12 cellular contexts compared by ENCODE assay signal in the genomic region with DNA sequence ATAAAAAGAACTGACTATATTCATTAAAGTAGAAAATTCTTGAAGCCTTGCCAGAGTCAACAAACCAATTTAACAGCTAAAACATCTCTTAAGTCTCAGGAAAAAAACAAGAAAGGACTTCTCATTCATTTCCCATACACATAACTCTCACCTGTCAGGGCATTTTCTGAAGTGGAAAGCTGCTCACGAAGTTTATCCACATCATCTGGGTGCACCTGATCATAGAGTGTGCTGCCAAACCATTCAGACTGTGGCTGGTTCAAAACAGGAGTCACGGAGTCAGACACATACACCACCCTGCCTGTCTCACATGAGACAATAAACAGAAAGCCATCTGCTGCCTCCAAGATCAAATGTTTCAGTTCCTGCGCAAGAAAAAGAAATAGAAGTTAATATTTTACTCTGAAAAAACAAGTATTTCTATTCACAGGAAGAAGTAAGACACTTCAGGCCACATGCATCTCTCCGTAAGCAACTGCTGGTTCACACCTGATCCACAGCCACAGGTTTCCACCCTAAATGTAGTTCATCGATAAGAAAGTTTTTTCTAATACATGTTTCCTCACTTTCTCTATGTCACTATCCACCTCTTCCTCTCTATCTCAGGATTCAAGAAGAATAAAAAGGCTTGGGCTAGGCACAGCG. TPM values are rescaled to one million over a fixed set of nuclear protein-coding genes. Genes with fewer than 3 reads are reported as not detected.
DNase-seq lines count a peak whose midpoint lies in the region; ATAC-seq, FAIRE-seq and TF ChIP-seq lines count a peak whose summit lies in the region.
"Had no signal": no experiment of that assay in that cellular context is flagged by ENCODE, and none has a peak within 500 bp of the region (broad histone marks: within the 10 kb centered on the region; RNA-seq: fewer than 3 reads in every experiment).

No MANE protein-coding gene starts in this region.

- H3K4me2 ChIP-seq in K562 (ENCODE audit: insufficient read depth, low read length) = no peak overlapping the region

- FAIRE-seq in K562 (lab: Jason Lieb, UNC) = peak; percentile 49

- POLR2A ChIA-PET in K562 (lab: Yijun Ruan, JAX) = interaction anchor here (0.6 to 1.0 kb wide), 2 partner anchors 11 to 1548 kb away, joined by 3 read pairs; no protein-coding TSS in a partner anchor

- peaks cover 68% of the 10 kb centered on the region for H3K36me3 ChIP-seq in K562 (ENCODE audit: control insufficient read depth, insufficient read depth, low read length)

- no peak for TF ChIP-seq RAD21 in K562 (CRISPR knock-in tag; conservative IDR thresholded peaks at IDR 0.05 in 1 of 2, IDR thresholded peaks at IDR 0.05 in 1 of 2)

- ATAC-seq in GM18511 (IDR thresholded peaks at IDR 0.05; ENCODE audit: unreplicated experiment) (peak; percentile 91), HG03066 (IDR thresholded peaks at IDR 0.05; ENCODE audit: low read depth, unreplicated experiment) (peak; percentile 68), K562 (no peak)
- ATAC-seq: activated T-helper 17 cell treated with anti-CD3 and anti-CD28 coated beads, Interleukin-2, amount 50 U/mL, for 72 hours had no signal

- TF ChIP-seq EP300 in K562 (IDR thresholded peaks at IDR 0.05; ENCODE audit: low read length) = no peak

- CTCF ChIA-PET in K562 (lab: Yijun Ruan, JAX; ENCODE audit: low intra/inter-chr PET ratio) = no interaction called here

- no peak overlapping the region for H3K9ac ChIP-seq in K562 (ENCODE audit: insufficient read depth in 1 of 2, low read depth in 2 of 2, low read length in 2 of 2)

- no peak overlapping the region for H3K27ac ChIP-seq in K562 (ENCODE audit: extremely low read depth, low read depth, low read length)

- no peaks in the 10 kb centered on the region for H4K20me1 ChIP-seq in K562 (replicated peaks; ENCODE audit: control insufficient read depth, insufficient read depth, low read length)

- H3K4me3 ChIP-seq in K562 (no peak overlapping the region), retinal pigment epithelial cell (ENCODE audit: low read length) (no peak overlapping the region)

- TF ChIP-seq CTCF in K562 (IDR thresholded peaks at IDR 0.05 in 2 of 3, conservative IDR thresholded peaks at IDR 0.05 in 1 of 3; ENCODE audit: insufficient read depth in 2 of 3, low read depth in 1 of 3, low read length in 3 of 3) (no peak), retinal pigment epithelial cell (conservative IDR thresholded peaks at IDR 0.05; ENCODE audit: low read depth, low read length) (no peak)

- no peaks in the 10 kb centered on the region for H3K4me1 ChIP-seq in K562 (replicated peaks in 1 of 2; ENCODE audit: control insufficient read depth in 2 of 2, insufficient read depth in 2 of 2, low read length in 2 of 2)

- intact Hi-C loops in K562 (cut with micrococcal nuclease) = loop anchor here (10.0 kb wide), 2 partner anchors 89 to 159 kb away; a partner anchor contains a TSS

- no peaks in the 10 kb centered on the region for H3K27me3 ChIP-seq in K562 (ENCODE audit: control insufficient read depth in 2 of 2, insufficient read depth in 2 of 2, low read length in 2 of 2)

- H2AFZ ChIP-seq in K562 (ENCODE audit: low read depth, low read length) = no peak overlapping the region

- TF ChIP-seq POLR2A in K562 (conservative IDR thresholded peaks at IDR 0.05) = no peak

- BruUV-seq in K562 (replicated peaks; lab: Mats Ljungman, UMichigan) = no TSS peak

- H3K9me3 ChIP-seq in K562 (replicated peaks; ENCODE audit: control insufficient read depth, insufficient read depth, low read depth, low read length) = no peaks in the 10 kb centered on the region

- DNase-seq in K562 (ENCODE audit: extremely low read depth in 1 of 4, low spot score in 3 of 4) (no peak), retinal pigment epithelial cell (ENCODE audit: low read depth) (peak; percentile 68), MV-4-11 (lab: John Stamatoyannopoulos, UW) (no peak), cerebellum (ENCODE audit: low spot score) (no peak), NCI-H1436 (lab: John Stamatoyannopoulos, UW) (no peak)
- DNase-seq in activated effector memory CD4-positive, alpha-beta T cell treated with anti-CD3 and anti-CD28 coated beads, Interleukin-2, amount 50 U/mL, for 16 hours = no peak
- DNase-seq: cortex of kidney, OCI-M1 had no signal

- WGBS in K562 (ENCODE audit: insufficient coverage, low coverage, missing lambda C conversion rate) = 85% methylated on average over 6 of the region's 6 CpGs

- no peaks in the 10 kb centered on the region for H3K79me2 ChIP-seq in K562 (ENCODE audit: control insufficient read depth, insufficient read depth, low read length)

- H3K9me1 ChIP-seq in K562 (ENCODE audit: control insufficient read depth, insufficient read depth, low read length) = no peaks in the 10 kb centered on the region

- in situ Hi-C loops in K562 (cut with MboI) = no loop called here

TF ChIP-seq in K562, 482 proteins besides CTCF, POLR2A, EP300 and RAD21 (continues in another document):
- TF ChIP-seq, protein P1, sequence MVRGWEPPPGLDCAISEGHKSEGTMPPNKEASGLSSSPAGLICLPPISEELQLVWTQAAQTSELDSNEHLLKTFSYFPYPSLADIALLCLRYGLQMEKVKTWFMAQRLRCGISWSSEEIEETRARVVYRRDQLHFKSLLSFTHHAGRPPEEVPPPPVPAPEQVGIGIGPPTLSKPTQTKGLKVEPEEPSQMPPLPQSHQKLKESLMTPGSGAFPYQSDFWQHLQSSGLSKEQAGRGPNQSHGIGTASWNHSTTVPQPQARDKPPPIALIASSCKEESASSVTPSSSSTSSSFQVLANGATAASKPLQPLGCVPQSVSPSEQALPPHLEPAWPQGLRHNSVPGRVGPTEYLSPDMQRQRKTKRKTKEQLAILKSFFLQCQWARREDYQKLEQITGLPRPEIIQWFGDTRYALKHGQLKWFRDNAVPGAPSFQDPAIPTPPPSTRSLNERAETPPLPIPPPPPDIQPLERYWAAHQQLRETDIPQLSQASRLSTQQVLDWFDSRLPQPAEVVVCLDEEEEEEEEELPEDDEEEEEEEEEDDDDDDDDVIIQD (CRISPR knock-in tag; IDR thresholded peaks at IDR 0.05) = no peak

RNA-seq across cellular contexts. Expression of a gene that starts 28.2 kb away (rescaled TPM):
- total RNA-seq in K562 (2011; cell fraction: chromatin; rRNA removed; ENCODE audit: low replicate concordance) = 4.0 and 6.1 TPM in 2 replicates
- total RNA-seq in K562 (2011; cell fraction: nucleolus; rRNA removed) = 2.0 and 2.1 TPM in 2 replicates
- 3.4 and 4.0 TPM in 2 replicates for total RNA-seq in K562 (2011; cell fraction: nucleoplasm; rRNA removed)
- total RNA-seq in K562 (2014; rRNA removed) = 0.53 and 1.2 TPM in 2 replicates
- 0.80 and 0.91 TPM in 2 replicates for total RNA-seq in K562 (2014; rRNA removed; fragmentation: Illumina TruSeq; extraction: Trizol)
- total RNA-seq in K562 (2015; rRNA removed; fragmentation: Illumina TruSeq; extraction: Trizol) = 1.1 and 1.3 TPM in 2 replicates
- total RNA-seq in K562 (2021) = 1.0 and 1.5 TPM in 2 replicates
- polyA plus RNA-seq in K562 (2011; rRNA removed) = 2.5 and 3.9 TPM in 2 replicates
- polyA plus RNA-seq in K562 (2011; cell fraction: cytosol; rRNA removed) = 0.70 and 2.2 TPM in 2 replicates
- polyA plus RNA-seq in K562 (2011; cell fraction: nucleus; rRNA removed) = 9.9 and 15.1 TPM in 2 replicates
- 1.1 and 2.8 TPM in 2 replicates for polyA plus RNA-seq in K562 (2012)
- polyA plus RNA-seq in K562 (2014; fragmentation: Illumina TruSeq; extraction: Trizol) = 1.2 and 1.3 TPM in 2 replicates
- polyA plus RNA-seq in K562 (2014; fragmentation: Nextera tagmentation; extraction: Ambion mirVana) = 1 to 10 TPM in 1 of 2 experiments, under 1 TPM in 1; 0.84 to 1.3 TPM
- 1.0 and 1.6 TPM in 2 replicates for polyA plus RNA-seq in K562 (2014; rRNA removed)
- 0.96 and 1.1 TPM in 2 replicates for polyA minus RNA-seq in K562 (2011; rRNA and poly(A)+ RNA removed)
- polyA minus RNA-seq in K562 (2011; cell fraction: cytosol; rRNA and poly(A)+ RNA removed) = not detected in 2 replicates
- 0.81 and 1.6 TPM in 2 replicates for polyA minus RNA-seq in K562 (2011; cell fraction: nucleus; rRNA and poly(A)+ RNA removed)
- total RNA-seq in cerebellum = 8.4 TPM

RNA-seq across cellular contexts. Expression of a gene that starts 40.1 kb away (rescaled TPM):
- total RNA-seq in K562 (2011; cell fraction: chromatin; rRNA removed; ENCODE audit: low replicate concordance) = 58.0 and 102 TPM in 2 replicates
- total RNA-seq in K562 (2011; cell fraction: nucleolus; rRNA removed) = 29.4 and 37.9 TPM in 2 replicates
- 63.1 and 95.9 TPM in 2 replicates for total RNA-seq in K562 (2011; cell fraction: nucleoplasm; rRNA removed)
- total RNA-seq in K562 (2014; rRNA removed) = 22.9 and 26.0 TPM in 2 replicates
- 25.4 and 33.8 TPM in 2 replicates for total RNA-seq in K562 (2014; rRNA removed; fragmentation: Illumina TruSeq; extraction: Trizol)
- total RNA-seq in K562 (2015; rRNA removed; fragmentation: Illumina TruSeq; extraction: Trizol) = 24.1 and 24.5 TPM in 2 replicates
- 28.3 and 29.2 TPM in 2 replicates for total RNA-seq in K562 (2021)
- 40.2 and 41.8 TPM in 2 replicates for polyA plus RNA-seq in K562 (2011; rRNA removed)
- 30.1 and 33.6 TPM in 2 replicates for polyA plus RNA-seq in K562 (2011; cell fraction: cytosol; rRNA removed)
- 47.7 and 48.1 TPM in 2 replicates for polyA plus RNA-seq in K562 (2011; cell fraction: nucleus; rRNA removed)
- 21.9 and 35.8 TPM in 2 replicates for polyA plus RNA-seq in K562 (2012)
- 33.5 and 35.0 TPM in 2 replicates for polyA plus RNA-seq in K562 (2014; fragmentation: Illumina TruSeq; extraction: Trizol)
- 10 to 100 TPM in 1 of 2 experiments, 1 to 10 TPM in 1; 7.4 to 19.9 TPM for polyA plus RNA-seq in K562 (2014; fragmentation: Nextera tagmentation; extraction: Ambion mirVana)
- 21.9 and 23.9 TPM in 2 replicates for polyA plus RNA-seq in K562 (2014; rRNA removed)
- polyA minus RNA-seq in K562 (2011; rRNA and poly(A)+ RNA removed) = 64.6 and 65.9 TPM in 2 replicates
- polyA minus RNA-seq in K562 (2011; cell fraction: cytosol; rRNA and poly(A)+ RNA removed) = 26.5 and 27.6 TPM in 2 replicates
- 18.3 and 34.0 TPM in 2 replicates for polyA minus RNA-seq in K562 (2011; cell fraction: nucleus; rRNA and poly(A)+ RNA removed)
- total RNA-seq in cerebellum = 33.8 TPM

RNA-seq across cellular contexts. Expression of a gene that starts 50.7 kb away (rescaled TPM):
- not detected in 2 replicates for total RNA-seq in K562 (2011; cell fraction: chromatin; rRNA removed; ENCODE audit: low replicate concordance)
- not detected in 2 replicates for total RNA-seq in K562 (2011; cell fraction: nucleolus; rRNA removed)
- not detected in 2 replicates for total RNA-seq in K562 (2011; cell fraction: nucleoplasm; rRNA removed)
- total RNA-seq in K562 (2014; rRNA removed) = not detected in 2 replicates
- total RNA-seq in K562 (2014; rRNA removed; fragmentation: Illumina TruSeq; extraction: Trizol) = not detected in 2 replicates
- total RNA-seq in K562 (2015; rRNA removed; fragmentation: Illumina TruSeq; extraction: Trizol) = not detected in 2 replicates
- total RNA-seq in K562 (2021) = not detected in 2 replicates
- not detected in 2 replicates for polyA plus RNA-seq in K562 (2011; rRNA removed)
- polyA plus RNA-seq in K562 (2011; cell fraction: cytosol; rRNA removed) = 0.07 TPM in 1 of 2 replicates, not detected in the other
- not detected in 2 replicates for polyA plus RNA-seq in K562 (2011; cell fraction: nucleus; rRNA removed)
- not detected in 2 replicates for polyA plus RNA-seq in K562 (2012)
- not detected in 2 replicates for polyA plus RNA-seq in K562 (2014; fragmentation: Illumina TruSeq; extraction: Trizol)
- polyA plus RNA-seq in K562 (2014; fragmentation: Nextera tagmentation; extraction: Ambion mirVana) = not detected
- not detected in 2 replicates for polyA plus RNA-seq in K562 (2014; rRNA removed)
- polyA minus RNA-seq in K562 (2011; rRNA and poly(A)+ RNA removed) = not detected in 2 replicates
- polyA minus RNA-seq in K562 (2011; cell fraction: cytosol; rRNA and poly(A)+ RNA removed) = not detected in 2 replicates
- not detected in 2 replicates for polyA minus RNA-seq in K562 (2011; cell fraction: nucleus; rRNA and poly(A)+ RNA removed)
- not detected for total RNA-seq in cerebellum
- total RNA-seq: activated T-helper 17 cell treated with anti-CD3 and anti-CD28 coated beads, Interleukin-2, amount 50 U/mL, for 72 hours; Daoy had no signal
